ENCODE assay signal across 1 cellular context in genomic region chr17:58334661-58335060, GRCh38.
TF ChIP-seq lines count a peak whose summit lies in the region.

No MANE protein-coding gene starts in this region.

TF ChIP-seq in K562, 482 proteins besides CTCF, POLR2A, EP300 and RAD21 (continued from another document):
- TF ChIP-seq ZNF518B (CRISPR knock-in tag; IDR thresholded peaks at IDR 0.05) (no peak), ZNF717 (CRISPR knock-in tag; IDR thresholded peaks at IDR 0.05) (no peak), HNRNPH1 (optimal IDR thresholded peaks at IDR 0.05; ENCODE audit: low read depth, low read length) (no peak), KLF1 (tag; IDR thresholded peaks at IDR 0.05) (no peak), SPI1 (IDR thresholded peaks at IDR 0.05; ENCODE audit: borderline replicate concordance, low read depth, low read length) (no peak), BRF2 (IDR thresholded peaks at IDR 0.05; ENCODE audit: borderline replicate concordance, insufficient read depth, insufficient read length) (no peak), DIDO1 (tag; IDR thresholded peaks at IDR 0.05; ENCODE audit: low read depth) (no peak), RBM25 (IDR thresholded peaks at IDR 0.05; ENCODE audit: low read depth, low read length, severe bottlenecking) (no peak), ZNF232 (CRISPR knock-in tag; IDR thresholded peaks at IDR 0.05) (no peak), ZNF76 (CRISPR knock-in tag; IDR thresholded peaks at IDR 0.05; ENCODE audit: borderline replicate concordance) (0 out of 2 replicates have a peak, but pooled peaks have one; percentile 10), GATAD2A (IDR thresholded peaks at IDR 0.05) (no peak), HMGXB4 (CRISPR knock-in tag; IDR thresholded peaks at IDR 0.05) (0 out of 2 replicates have a peak, but pooled peaks have one; percentile 19), THRA (IDR thresholded peaks at IDR 0.05) (no peak), WHSC1 (IDR thresholded peaks at IDR 0.05; ENCODE audit: low read length) (peak; percentile 71), CXXC5 (CRISPR knock-in tag; IDR thresholded peaks at IDR 0.05) (peak; percentile 21; the same call in 1 of the 2 replicates), ETV6 (IDR thresholded peaks at IDR 0.05; ENCODE audit: borderline replicate concordance in 1 of 2, low read depth in 2 of 2, low read length in 1 of 2) (no peak), ETV6 (CRISPR knock-in tag; IDR thresholded peaks at IDR 0.05; ENCODE audit: borderline replicate concordance) (no peak), L3MBTL2 (IDR thresholded peaks at IDR 0.05) (no peak), ZNF561 (CRISPR knock-in tag; conservative IDR thresholded peaks at IDR 0.05) (no peak), ZNF280B (CRISPR knock-in tag; IDR thresholded peaks at IDR 0.05) (no peak), ATF4 (CRISPR knock-in tag; IDR thresholded peaks at IDR 0.05) (0 out of 2 replicates have a peak, but pooled peaks have one; percentile 17), CEBPZ (IDR thresholded peaks at IDR 0.05; ENCODE audit: borderline replicate concordance, low read depth, low read length) (no peak), HNRNPK (IDR thresholded peaks at IDR 0.05; ENCODE audit: low read depth, low read length, poor library complexity, severe bottlenecking) (no peak)
